19 cellular contexts compared by ENCODE assay signal in the genomic region with DNA sequence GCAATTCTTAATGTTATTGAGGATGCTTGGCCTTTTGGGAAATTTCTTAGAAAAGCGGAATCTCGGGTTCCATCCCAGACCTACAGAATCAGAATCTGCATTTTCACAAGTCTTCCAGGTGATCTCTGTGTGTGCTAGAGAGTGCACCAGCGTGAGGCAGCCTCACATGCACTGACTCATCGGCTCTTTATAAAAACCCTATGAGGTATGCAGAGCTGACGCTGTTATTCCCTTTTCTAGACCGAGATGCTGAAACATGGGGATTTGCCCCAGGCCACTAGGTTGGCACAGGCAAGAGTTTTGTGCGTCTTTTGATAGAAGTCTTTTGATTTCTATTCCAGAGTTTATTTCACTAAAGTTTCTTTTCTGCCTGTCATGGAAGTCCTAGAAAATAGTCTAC.
"Had no signal": no experiment of that assay in that cellular context is flagged by ENCODE, and none has a peak within 500 bp of the region (broad histone marks: within the 10 kb centered on the region; RNA-seq: fewer than 3 reads in every experiment).

No MANE protein-coding gene starts in this region.

- DNase-seq: KBM-7, MG63, NCI-H1092, NCI-H1105 treated with DMSO at 0.1 percent for 48 hours, NCI-H1436, NCI-H187, NCI-H2029, NCI-H2081 treated with DMSO at 0.1 percent for 48 hours, NCI-H2171, NCI-H226, NCI-H446, NCI-H510A, NCI-H524 treated with DMSO at 0.1 percent for 48 hours, NCI-H69, NCI-H774, SHP77, SK-N-SH had no signal

- H3K4me2 ChIP-seq: SK-N-SH had no signal

- H3K9ac ChIP-seq: SK-N-SH had no signal

- H3K36me3 ChIP-seq: MG63 had no signal

- H3K4me3 ChIP-seq: MG63 had no signal

- ATAC-seq: Panc1 had no signal

- H3K9me3 ChIP-seq: MG63, SK-N-SH had no signal

- H3K27ac ChIP-seq: RWPE1 had no signal

- H3K27me3 ChIP-seq: MG63 had no signal
